Comparison of ENCODE assay signal across 1 cellular context in the genomic region with DNA sequence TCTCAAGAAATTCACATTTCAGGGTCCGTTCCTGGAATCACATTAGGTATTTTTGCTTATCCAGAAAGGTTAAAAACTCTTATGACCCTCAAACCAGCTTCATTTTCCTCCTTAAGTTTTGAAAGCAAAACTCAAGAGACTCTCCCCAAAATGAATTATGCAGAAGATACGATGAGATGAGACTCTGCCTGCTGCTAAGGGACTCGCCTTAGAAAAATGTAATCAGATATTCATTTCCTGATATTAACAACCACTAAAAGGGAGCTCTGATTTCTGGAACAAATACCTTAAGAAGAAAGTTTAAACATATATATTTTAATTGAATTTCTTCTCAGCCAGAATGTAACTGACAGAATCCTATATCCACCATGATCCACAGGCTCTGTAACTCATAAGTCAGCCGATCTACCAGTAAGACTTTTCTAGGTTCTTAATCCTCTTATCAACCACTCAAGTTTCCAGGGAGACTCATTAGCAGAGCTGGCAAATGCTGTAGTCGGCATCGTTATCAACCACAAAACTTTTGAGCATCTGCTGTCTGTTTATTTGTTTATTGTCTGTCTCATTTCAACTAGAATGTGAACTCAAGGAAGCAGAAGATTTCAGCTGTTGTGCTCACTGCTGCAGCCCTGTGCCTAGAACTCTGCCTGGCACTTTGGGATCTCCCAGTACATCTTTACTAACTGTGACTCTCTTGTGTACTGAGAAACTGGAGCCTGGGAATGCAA.
TF ChIP-seq lines count a peak whose summit lies in the region.

No MANE protein-coding gene starts in this region.

TF ChIP-seq in SK-N-SH, 30 proteins besides CTCF, POLR2A, EP300 and RAD21 (continued from another document):
- TF ChIP-seq, protein P1, sequence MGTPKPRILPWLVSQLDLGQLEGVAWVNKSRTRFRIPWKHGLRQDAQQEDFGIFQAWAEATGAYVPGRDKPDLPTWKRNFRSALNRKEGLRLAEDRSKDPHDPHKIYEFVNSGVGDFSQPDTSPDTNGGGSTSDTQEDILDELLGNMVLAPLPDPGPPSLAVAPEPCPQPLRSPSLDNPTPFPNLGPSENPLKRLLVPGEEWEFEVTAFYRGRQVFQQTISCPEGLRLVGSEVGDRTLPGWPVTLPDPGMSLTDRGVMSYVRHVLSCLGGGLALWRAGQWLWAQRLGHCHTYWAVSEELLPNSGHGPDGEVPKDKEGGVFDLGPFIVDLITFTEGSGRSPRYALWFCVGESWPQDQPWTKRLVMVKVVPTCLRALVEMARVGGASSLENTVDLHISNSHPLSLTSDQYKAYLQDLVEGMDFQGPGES (IDR thresholded peaks at IDR 0.05; ENCODE audit: low read depth, low read length): no peak
- TF ChIP-seq NRF1 (IDR thresholded peaks at IDR 0.05; ENCODE audit: low read depth, low read length) (no peak), SIN3A (IDR thresholded peaks at IDR 0.05; ENCODE audit: borderline replicate concordance, low read depth, low read length) (no peak), TAF1 (IDR thresholded peaks at IDR 0.05; ENCODE audit: borderline replicate concordance, low read depth, low read length) (no peak), CHD2 (IDR thresholded peaks at IDR 0.05; ENCODE audit: low read length, partially characterized antibody) (no peak)
